20 cellular contexts compared by ENCODE assay signal in genomic region chr7:46003161-46003560, GRCh38.
DNase-seq lines count a peak whose midpoint lies in the region; ATAC-seq and TF ChIP-seq lines count a peak whose summit lies in the region.
"Had no signal": no experiment of that assay in that cellular context is flagged by ENCODE, and none has a peak within 500 bp of the region (broad histone marks: within the 10 kb centered on the region; RNA-seq: fewer than 3 reads in every experiment).

No MANE protein-coding gene starts in this region.

- in situ Hi-C loops in mammary epithelial cell (cut with MboI; ENCODE audit: low sequenced_read_pairs in 2 of 2) = no loop called here

- H3K9ac ChIP-seq in PC-3 (ENCODE audit: low read length) = peak overlapping the region; percentile 52; the same call in 1 of the 2 replicates
- H3K9ac ChIP-seq in mammary epithelial cell (ENCODE audit: insufficient read depth, low read length) = no peak overlapping the region
- no peak overlapping the region for H3K9ac ChIP-seq in fibroblast of lung (ENCODE audit: insufficient read depth, low read length)
- H3K9ac ChIP-seq: BLaER1 treated with 17β-estradiol and CSF1 and Interleukin-3, amounts not matched to agents 10 nM and 100 nM had no signal

- no peaks in the 10 kb centered on the region for H3K36me3 ChIP-seq in PC-3 (ENCODE audit: low read depth, low read length)
- no peaks in the 10 kb centered on the region for H3K36me3 ChIP-seq in mammary epithelial cell (ENCODE audit: insufficient read depth, low read length)
- no peaks in the 10 kb centered on the region for H3K36me3 ChIP-seq in fibroblast of lung (ENCODE audit: control insufficient read depth, insufficient read depth, low read length)
- no peaks in the 10 kb centered on the region for H3K36me3 ChIP-seq in Peyer's patch
- H3K36me3 ChIP-seq: BLaER1 treated with 17β-estradiol and CSF1 and Interleukin-3, amounts not matched to agents 10 nM and 100 nM had no signal

- H3K4me2 ChIP-seq in PC-3 (ENCODE audit: low read length) = peak overlapping the region; percentile 18
- H3K4me2 ChIP-seq in mammary epithelial cell (ENCODE audit: insufficient read depth, low read depth, low read length) = no peak overlapping the region
- no peak overlapping the region for H3K4me2 ChIP-seq in fibroblast of lung (ENCODE audit: extremely low read depth, insufficient read depth, low read length)
- H3K4me2 ChIP-seq: GM23338 had no signal

- POLR2A ChIA-PET in PC-3 (lab: Charles Lee; ENCODE audit: unreplicated experiment) = no interaction called here

- H3K79me2 ChIP-seq in PC-3 (ENCODE audit: low read length) (no peaks in the 10 kb centered on the region), mammary epithelial cell (ENCODE audit: insufficient read depth, low read length) (no peaks in the 10 kb centered on the region), fibroblast of lung (ENCODE audit: control insufficient read depth, insufficient read depth, low read length) (no peaks in the 10 kb centered on the region)

- BruUV-seq in Calu3 (replicated peaks; lab: Mats Ljungman, UMichigan) (no TSS peak), PC-3 (replicated peaks; lab: Mats Ljungman, UMichigan) (no TSS peak), mammary epithelial cell (replicated peaks; lab: Mats Ljungman, UMichigan) (no TSS peak)

- no peaks in the 10 kb centered on the region for H3K27me3 Mint-ChIP-seq in Calu3 (ENCODE audit: unreplicated experiment)
- H3K27me3 Mint-ChIP-seq: B cell had no signal

- H3K4me1 Mint-ChIP-seq in Calu3 (ENCODE audit: low read depth, unreplicated experiment) = peaks cover 31% of the 10 kb centered on the region
- H3K4me1 Mint-ChIP-seq: GM23338 had no signal

- no peak overlapping the region for H3K4me3 Mint-ChIP-seq in Calu3 (ENCODE audit: low read depth, unreplicated experiment)
- H3K4me3 Mint-ChIP-seq: B cell; CD8-positive, alpha-beta T cell; GM23338; HFFc6 had no signal

- no peaks in the 10 kb centered on the region for H4K20me1 ChIP-seq in PC-3 (ENCODE audit: low read length)
- no peaks in the 10 kb centered on the region for H4K20me1 ChIP-seq in mammary epithelial cell (ENCODE audit: insufficient read depth, low read length)
- no peaks in the 10 kb centered on the region for H4K20me1 ChIP-seq in fibroblast of lung (ENCODE audit: control insufficient read depth, extremely low read depth, insufficient read depth, low read length)
- H4K20me1 ChIP-seq: BLaER1 treated with 17β-estradiol and CSF1 and Interleukin-3, amounts not matched to agents 10 nM and 100 nM had no signal

- TF ChIP-seq CTCF in Calu3 (IDR thresholded peaks at IDR 0.05; ENCODE audit: unreplicated experiment) = no peak
- TF ChIP-seq CTCF in PC-3 (conservative IDR thresholded peaks at IDR 0.05; ENCODE audit: low read depth, low read length) = no peak
- no peak for TF ChIP-seq CTCF in mammary epithelial cell (conservative IDR thresholded peaks at IDR 0.05 in 1 of 2, IDR thresholded peaks at IDR 0.05 in 1 of 2; ENCODE audit: extremely low read depth in 1 of 2, insufficient read depth in 1 of 2, low read depth in 1 of 2, low read length in 2 of 2)
- TF ChIP-seq CTCF in fibroblast of lung (conservative IDR thresholded peaks at IDR 0.05 in 1 of 2, IDR thresholded peaks at IDR 0.05 in 1 of 2; ENCODE audit: low read depth in 1 of 2, low read length in 2 of 2) = no peak
- no peak for TF ChIP-seq CTCF in Peyer's patch (IDR thresholded peaks at IDR 0.05)

- peak; percentile 44 for ATAC-seq in PC-3
- ATAC-seq in HG02642 (IDR thresholded peaks at IDR 0.05; ENCODE audit: poor library complexity, unreplicated experiment) = no peak
- ATAC-seq in GM21529 (IDR thresholded peaks at IDR 0.05; ENCODE audit: unreplicated experiment) = no peak
- no peak for ATAC-seq in GM21786 (IDR thresholded peaks at IDR 0.05; ENCODE audit: unreplicated experiment)
- ATAC-seq: CD8-positive, alpha-beta T cell; GM12878; GM23338; HCT116 had no signal

- CTCF ChIA-PET in Calu3 (lab: Charles Lee) (interaction anchor here (0.7 to 2.1 kb wide), 5 partner anchors 10 to 1607 kb away, joined by 3 to 7 read pairs (median 5); no protein-coding TSS in a partner anchor), PC-3 (lab: Charles Lee) (interaction anchor here (1.6 kb wide), 1 partner anchor 80 kb away, joined by 6 read pairs; no protein-coding TSS in a partner anchor), mammary epithelial cell (lab: Charles Lee; ENCODE audit: low non-redundant PET) (interaction anchor here (0.6 kb wide), 1 partner anchor 1672 kb away, joined by 13 read pairs; no protein-coding TSS in a partner anchor)

- H3K27ac Mint-ChIP-seq in Calu3 (ENCODE audit: unreplicated experiment) = peak overlapping the region; percentile 60
- H3K27ac Mint-ChIP-seq: B cell; CD8-positive, alpha-beta T cell; GM23338 had no signal

- DNase-seq in Calu3 = no peak
- DNase-seq in PC-3 = peak; percentile 61
- no peak for DNase-seq in mammary epithelial cell
- DNase-seq in fibroblast of lung (ENCODE audit: low read depth in 2 of 2) = peak; percentile 21 to 35
- no peak for DNase-seq in Peyer's patch
- DNase-seq: CD8-positive, alpha-beta T cell; DMS 273 treated with DMSO at 0.1 percent for 48 hours; DMS53; DND-41; EL; H7; HFFc6 had no signal

- H2AFZ ChIP-seq in PC-3 (ENCODE audit: low read length) (no peak overlapping the region), mammary epithelial cell (ENCODE audit: low read depth, low read length) (peak overlapping the region; percentile 15), fibroblast of lung (ENCODE audit: low read length) (no peak overlapping the region)
- H2AFZ ChIP-seq: GM23338 had no signal

- H3K27me3 ChIP-seq in PC-3 (ENCODE audit: low read length) = no peaks in the 10 kb centered on the region
- no peaks in the 10 kb centered on the region for H3K27me3 ChIP-seq in mammary epithelial cell (ENCODE audit: insufficient read depth, low read length)
- H3K27me3 ChIP-seq in fibroblast of lung (ENCODE audit: control insufficient read depth, insufficient read depth, low read length) = no peaks in the 10 kb centered on the region
- no peaks in the 10 kb centered on the region for H3K27me3 ChIP-seq in Peyer's patch
- H3K27me3 ChIP-seq: BLaER1 treated with 17β-estradiol and CSF1 and Interleukin-3, amounts not matched to agents 10 nM and 100 nM had no signal

- H3K9me3 Mint-ChIP-seq in Calu3 (ENCODE audit: low read depth, unreplicated experiment) = no peaks in the 10 kb centered on the region
- H3K9me3 Mint-ChIP-seq: HFFc6 had no signal

- H3F3A ChIP-seq in PC-3 (ENCODE audit: low read length, unreplicated experiment) = no peaks in the 10 kb centered on the region

- dilution Hi-C loops in mammary epithelial cell (cut with HindIII; ENCODE audit: low sequenced_read_pairs) = loop anchor here (10.0 kb wide), 1 partner anchor 78 kb away; the partner anchor contains the start of gene IGFBP3

- 78% methylated on average over 2 of the region's 2 CpGs for WGBS in mammary epithelial cell (ENCODE audit: low coverage, missing lambda C conversion rate)

- peaks cover 4% of the 10 kb centered on the region for H3K36me3 Mint-ChIP-seq in Calu3 (ENCODE audit: insufficient read depth, unreplicated experiment)
- H3K36me3 Mint-ChIP-seq: CD8-positive, alpha-beta T cell had no signal

- intact Hi-C loops in Calu3 (cut with micrococcal nuclease; ENCODE audit: unreplicated experiment) (loop anchor here (10.0 kb wide), 1 partner anchor 202 kb away; no protein-coding TSS in a partner anchor), PC-3 (cut with micrococcal nuclease) (no loop called here), mammary epithelial cell (cut with micrococcal nuclease) (no loop called here)

- H3K4me3 ChIP-seq in PC-3 (ENCODE audit: low read length) (no peak overlapping the region), mammary epithelial cell (replicated peaks in 1 of 3; ENCODE audit: insufficient read depth in 1 of 3, low read depth in 2 of 3, low read length in 3 of 3) (no peak overlapping the region), fibroblast of lung (replicated peaks in 1 of 4; ENCODE audit: control extremely low read depth in 1 of 4, insufficient read depth in 1 of 4, low read depth in 3 of 4, low read length in 4 of 4) (no peak overlapping the region), Peyer's patch (no peak overlapping the region)
- H3K4me3 ChIP-seq: BLaER1 treated with 17β-estradiol and CSF1 and Interleukin-3, amounts not matched to agents 10 nM and 100 nM; GM12878; GM23338 had no signal

- H3K9me2 ChIP-seq in PC-3 (replicated peaks; ENCODE audit: low read length) = no peaks in the 10 kb centered on the region

- H3K27ac ChIP-seq in PC-3 (ENCODE audit: low read length) (peak overlapping the region; percentile 91), mammary epithelial cell (ENCODE audit: insufficient read depth, low read depth, low read length) (peak overlapping the region; percentile 56), fibroblast of lung (ENCODE audit: insufficient read depth, low read length) (no peak overlapping the region), Peyer's patch (no peak overlapping the region)

- no peaks in the 10 kb centered on the region for H3K9me3 ChIP-seq in PC-3 (ENCODE audit: low read length)
- peaks cover 5% of the 10 kb centered on the region for H3K9me3 ChIP-seq in mammary epithelial cell (replicated peaks; ENCODE audit: insufficient read depth, low read length)
- H3K9me3 ChIP-seq in fibroblast of lung (ENCODE audit: control insufficient read depth, insufficient read depth, low read depth, low read length) = no peaks in the 10 kb centered on the region
- no peaks in the 10 kb centered on the region for H3K9me3 ChIP-seq in Peyer's patch

- no peak for TF ChIP-seq POLR2A in Peyer's patch (IDR thresholded peaks at IDR 0.05)

- peaks cover 34% of the 10 kb centered on the region for H3K4me1 ChIP-seq in PC-3 (ENCODE audit: insufficient read depth, low read length)
- peaks cover 43% of the 10 kb centered on the region for H3K4me1 ChIP-seq in mammary epithelial cell (ENCODE audit: insufficient read depth, low read length)
- H3K4me1 ChIP-seq in fibroblast of lung (ENCODE audit: control insufficient read depth, extremely low read depth, insufficient read depth, low read length) = peaks cover 9% of the 10 kb centered on the region
- H3K4me1 ChIP-seq in Peyer's patch = no peaks in the 10 kb centered on the region

Comparison
In these comparisons a context has a peak if more than half of its experiments do, and no peak if none do; other contexts are left out.
1. DNase-seq: peak in PC-3 (single experiment) and fibroblast of lung (2 of 2); none in Calu3 (single experiment), mammary epithelial cell (single experiment) and Peyer's patch (0 of 3).
2. H3K27ac ChIP-seq: peak in PC-3 (single experiment) and mammary epithelial cell (single experiment); none in fibroblast of lung (single experiment) and Peyer's patch (0 of 4).